Comparison of ENCODE assay signal across 20 cellular contexts in genomic region chr19:15453906-15454305, GRCh38. TPM values are rescaled to one million over a fixed set of nuclear protein-coding genes. Genes with fewer than 3 reads are reported as not detected.
A peak's percentile ranks its signal among the peaks of the same experiment; 100 is the strongest.
DNase-seq lines count a peak whose midpoint lies in the region; ATAC-seq, FAIRE-seq and TF ChIP-seq lines count a peak whose summit lies in the region.
"Had no signal": no experiment of that assay in that cellular context is flagged by ENCODE, and none has a peak within 500 bp of the region (broad histone marks: within the 10 kb centered on the region; RNA-seq: fewer than 3 reads in every experiment).

No MANE protein-coding gene starts in this region.

- TF ChIP-seq POLR2A in K562 (conservative IDR thresholded peaks at IDR 0.05), result no peak

- H2BK12ac ChIP-seq in trophoblast cell (ENCODE audit: low read length), result no peak overlapping the region

- no peak for TF ChIP-seq RAD21 in K562 (CRISPR knock-in tag; conservative IDR thresholded peaks at IDR 0.05 in 1 of 2, IDR thresholded peaks at IDR 0.05 in 1 of 2)

- no peak overlapping the region for H2AFZ ChIP-seq in K562 (ENCODE audit: low read depth, low read length)
- H2AFZ ChIP-seq in trophoblast cell (ENCODE audit: insufficient read depth, low read length, poor library complexity), result no peak overlapping the region

- H3K9me1 ChIP-seq in K562 (ENCODE audit: control insufficient read depth, insufficient read depth, low read length), result no peaks in the 10 kb centered on the region

- 32% methylated on average over 6 of the region's 6 CpGs for WGBS in K562 (ENCODE audit: insufficient coverage, low coverage, missing lambda C conversion rate)
- WGBS in trophoblast cell (ENCODE audit: extremely low coverage, insufficient coverage, insufficient read length), result 100% methylated on average over 1 of the region's 6 CpGs

- no peaks in the 10 kb centered on the region for H3K9me3 ChIP-seq in CD4-positive, alpha-beta T cell (ENCODE audit: control insufficient read depth, low read length)
- no peaks in the 10 kb centered on the region for H3K9me3 ChIP-seq in CD8-positive, alpha-beta memory T cell (ENCODE audit: low read length)
- no peaks in the 10 kb centered on the region for H3K9me3 ChIP-seq in K562 (replicated peaks; ENCODE audit: control insufficient read depth, insufficient read depth, low read depth, low read length)
- H3K9me3 ChIP-seq in trophoblast cell (ENCODE audit: insufficient read depth, low read depth, low read length), result peaks cover 29% of the 10 kb centered on the region
- H3K9me3 ChIP-seq: colonic mucosa had no signal

- CTCF ChIA-PET in CD4-positive, alpha-beta T cell (lab: Charles Lee), result no interaction called here
- CTCF ChIA-PET in CD8-positive, alpha-beta memory T cell (lab: Charles Lee), result interaction anchor here (2.5 to 4.3 kb wide), 2 partner anchors 9 to 35 kb away, joined by 9 to 23 read pairs; partner anchors contain the start of gene AKAP8L
- CTCF ChIA-PET in K562 (lab: Yijun Ruan, JAX; ENCODE audit: low intra/inter-chr PET ratio), result no interaction called here

- H3K4me2 ChIP-seq in K562 (ENCODE audit: insufficient read depth, low read length) (no peak overlapping the region), trophoblast cell (ENCODE audit: low read length) (no peak overlapping the region)

- no TSS peak for BruUV-seq in K562 (replicated peaks; lab: Mats Ljungman, UMichigan)

- H4K91ac ChIP-seq in trophoblast cell (ENCODE audit: low read depth, low read length), result no peak overlapping the region

- no peaks in the 10 kb centered on the region for H3K27me3 Mint-ChIP-seq in CD4-positive, alpha-beta T cell
- H3K27me3 Mint-ChIP-seq in CD8-positive, alpha-beta memory T cell, result peaks cover 0 to 5% of the 10 kb centered on the region in 2 donors
- no peaks in the 10 kb centered on the region for H3K27me3 Mint-ChIP-seq in natural killer cell (ENCODE audit: low read depth in 2 of 2)

- no peak overlapping the region for H2BK120ac ChIP-seq in trophoblast cell (ENCODE audit: insufficient read depth, low read length, poor library complexity)

- TF ChIP-seq CTCF in CD4-positive, alpha-beta T cell (IDR thresholded peaks at IDR 0.05), result no peak
- no peak for TF ChIP-seq CTCF in K562 (IDR thresholded peaks at IDR 0.05 in 2 of 3, conservative IDR thresholded peaks at IDR 0.05 in 1 of 3; ENCODE audit: insufficient read depth in 2 of 3, low read depth in 1 of 3, low read length in 3 of 3)
- TF ChIP-seq CTCF in natural killer cell (IDR thresholded peaks at IDR 0.05), result no peak

- H3K9me3 Mint-ChIP-seq in CD4-positive, alpha-beta T cell, result no peaks in the 10 kb centered on the region
- no peaks in the 10 kb centered on the region for H3K9me3 Mint-ChIP-seq in CD8-positive, alpha-beta memory T cell
- no peaks in the 10 kb centered on the region for H3K9me3 Mint-ChIP-seq in natural killer cell

- intact Hi-C loops in CD4-positive, alpha-beta T cell (cut with DNase I, micrococcal nuclease), result loop anchor here in 1 of 2 experiments (5.0 kb wide), 1 partner anchor 37 kb away; the partner anchor contains the start of gene AKAP8L
- intact Hi-C loops in K562 (cut with micrococcal nuclease), result no loop called here
- intact Hi-C loops in natural killer cell (cut with micrococcal nuclease), result no loop called here
- intact Hi-C loops in Right ventricle myocardium superior (cut with DNase I), result loop anchor here (5.0 kb wide), 1 partner anchor 103 kb away; no protein-coding TSS in a partner anchor

- TF ChIP-seq EP300 in K562 (IDR thresholded peaks at IDR 0.05; ENCODE audit: low read length), result no peak

- H4K12ac ChIP-seq in trophoblast cell (ENCODE audit: low read depth, low read length), result no peak overlapping the region

- H3K4me3 ChIP-seq in CD8-positive, alpha-beta memory T cell (ENCODE audit: low read length), result no peak overlapping the region
- H3K4me3 ChIP-seq in K562 (no peak overlapping the region), trophoblast cell (ENCODE audit: low read depth, low read length) (no peak overlapping the region)

- H3K4ac ChIP-seq in trophoblast cell (ENCODE audit: low read depth, low read length), result no peak overlapping the region

- H4K8ac ChIP-seq in trophoblast cell (ENCODE audit: low read depth, low read length), result no peak overlapping the region

- H3K4me1 Mint-ChIP-seq in CD4-positive, alpha-beta T cell (ENCODE audit: low read depth), result peaks cover 30% of the 10 kb centered on the region
- peaks cover 24 to 41% (median 28%) of the 10 kb centered on the region in 3 donors for H3K4me1 Mint-ChIP-seq in CD8-positive, alpha-beta memory T cell
- H3K4me1 Mint-ChIP-seq in natural killer cell, result peaks cover 31 to 55% of the 10 kb centered on the region in 2 donors

- H3K36me3 Mint-ChIP-seq in CD4-positive, alpha-beta T cell (ENCODE audit: low read depth), result peaks cover 64% of the 10 kb centered on the region
- peaks cover 13 to 67% (median 15%) of the 10 kb centered on the region in 3 donors for H3K36me3 Mint-ChIP-seq in CD8-positive, alpha-beta memory T cell
- H3K36me3 Mint-ChIP-seq in natural killer cell, result no peaks in the 10 kb centered on the region

- H3K4me3 Mint-ChIP-seq in CD4-positive, alpha-beta T cell, result no peak overlapping the region
- H3K4me3 Mint-ChIP-seq in CD8-positive, alpha-beta memory T cell, result peak overlapping the region in 1 of 7 donors; percentile 74
- H3K4me3 Mint-ChIP-seq in natural killer cell, result no peak overlapping the region
- H3K4me3 Mint-ChIP-seq: CD4-positive, CD25-positive, alpha-beta regulatory T cell had no signal

- no peak overlapping the region for H3K18ac ChIP-seq in trophoblast cell (ENCODE audit: low read length)

- peak overlapping the region; percentile 21 for H3K27ac ChIP-seq in CD4-positive, alpha-beta T cell (ENCODE audit: low read depth, low read length)
- no peak overlapping the region for H3K27ac ChIP-seq in CD8-positive, alpha-beta memory T cell (ENCODE audit: low read depth, low read length)
- H3K27ac ChIP-seq in K562 (ENCODE audit: extremely low read depth, low read depth, low read length), result no peak overlapping the region
- no peak overlapping the region for H3K27ac ChIP-seq in trophoblast cell (ENCODE audit: low read depth, low read length)
- H3K27ac ChIP-seq: colonic mucosa, WERI-Rb-1 had no signal

- H3K27ac Mint-ChIP-seq in CD4-positive, alpha-beta T cell, result no peak overlapping the region
- peak overlapping the region in 6 of 8 donors; percentile 50 to 90 (median 70) for H3K27ac Mint-ChIP-seq in CD8-positive, alpha-beta memory T cell
- H3K27ac Mint-ChIP-seq in natural killer cell, result peak overlapping the region; percentile 63 to 73

- H3K4me1 ChIP-seq in CD8-positive, alpha-beta memory T cell (ENCODE audit: insufficient read depth, low read length), result peaks cover 12% of the 10 kb centered on the region
- H3K4me1 ChIP-seq in K562 (replicated peaks in 1 of 2; ENCODE audit: control insufficient read depth in 2 of 2, insufficient read depth in 2 of 2, low read length in 2 of 2) (peaks cover 25 to 55% of the 10 kb centered on the region in 2 experiments), trophoblast cell (ENCODE audit: control insufficient read depth in 1 of 2, insufficient read depth in 2 of 2, low read length in 2 of 2) (peaks cover 11 to 12% of the 10 kb centered on the region in 2 experiments)
- H3K4me1 ChIP-seq: colonic mucosa had no signal

- H3K23ac ChIP-seq in trophoblast cell (ENCODE audit: low read length), result no peak overlapping the region

- H3K27me3 ChIP-seq in CD4-positive, alpha-beta T cell (ENCODE audit: control insufficient read depth, insufficient read depth, low read length), result no peaks in the 10 kb centered on the region
- H3K27me3 ChIP-seq in CD8-positive, alpha-beta memory T cell (ENCODE audit: insufficient read depth, low read length, poor library complexity, severe bottlenecking), result no peaks in the 10 kb centered on the region
- H3K27me3 ChIP-seq in K562 (ENCODE audit: control insufficient read depth in 2 of 2, insufficient read depth in 2 of 2, low read length in 2 of 2) (no peaks in the 10 kb centered on the region), trophoblast cell (ENCODE audit: insufficient read depth, low read length) (peaks cover 42% of the 10 kb centered on the region)

- POLR2A ChIA-PET in CD4-positive, alpha-beta T cell (lab: Charles Lee), result interaction anchor here (1.5 to 1.6 kb wide), 3 partner anchors 9 to 74 kb away, joined by 5 to 11 read pairs (median 5); partner anchors contain the start of gene AKAP8
- POLR2A ChIA-PET in CD8-positive, alpha-beta memory T cell (lab: Charles Lee), result no interaction called here
- POLR2A ChIA-PET in K562 (lab: Yijun Ruan, JAX), result interaction anchor here (0.6 kb wide), 1 partner anchor 592 kb away, joined by 3 read pairs; no protein-coding TSS in a partner anchor

- H3K9ac ChIP-seq in K562 (ENCODE audit: insufficient read depth in 1 of 2, low read depth in 2 of 2, low read length in 2 of 2), result peak overlapping the region in 1 of 2 experiments; percentile 66; a peak in 1 of 4 replicates
- no peak overlapping the region for H3K9ac ChIP-seq in trophoblast cell (ENCODE audit: low read length)

- H2AK5ac ChIP-seq in trophoblast cell (ENCODE audit: low read length), result no peak overlapping the region

- H3K14ac ChIP-seq in trophoblast cell (ENCODE audit: low read length), result no peak overlapping the region

- H3K79me2 ChIP-seq in K562 (ENCODE audit: control insufficient read depth, insufficient read depth, low read length) (no peaks in the 10 kb centered on the region), trophoblast cell (ENCODE audit: control insufficient read depth, insufficient read depth, low read length, poor library complexity) (no peaks in the 10 kb centered on the region)

- in situ Hi-C loops in K562 (cut with MboI), result no loop called here
- in situ Hi-C loops in KBM-7 (cut with MboI; ENCODE audit: low pct_unique_long_range_greater_than_20kb, low sequenced_read_pairs), result no loop called here

- H2BK5ac ChIP-seq in trophoblast cell (ENCODE audit: low read depth, low read length, poor library complexity), result no peak overlapping the region

- no peaks in the 10 kb centered on the region for H3K79me1 ChIP-seq in trophoblast cell (ENCODE audit: low read length)

- ATAC-seq in CD4-positive, alpha-beta T cell (ENCODE audit: poor library complexity), result no peak
- ATAC-seq in K562 (no peak), natural killer cell (no peak), Right ventricle myocardium superior (ENCODE audit: poor library complexity) (no peak)

- no peak for DNase-seq in CD4-positive, alpha-beta T cell
- no peak for DNase-seq in CD8-positive, alpha-beta memory T cell
- DNase-seq in K562 (ENCODE audit: extremely low read depth in 1 of 4, low spot score in 3 of 4) (no peak), natural killer cell (no peak), Right ventricle myocardium superior (no peak), trophoblast cell (no peak), KBM-7 (no peak)
- DNase-seq: activated CD4-positive, alpha-beta T cell treated with anti-CD3 and anti-CD28 coated beads, Interleukin-2, amount 50 U/mL, for 4 hours; CD4-positive, CD25-positive, alpha-beta regulatory T cell; colonic mucosa; GDM1; KG1; kidney glomerular epithelial cell; mammary epithelial cell; NCI-H1436 treated with DMSO at 0.1 percent for 48 hours; NCI-H524 treated with DMSO at 0.1 percent for 48 hours; WERI-Rb-1 had no signal

- FAIRE-seq in K562 (lab: Jason Lieb, UNC), result no peak

- H4K20me1 ChIP-seq in K562 (replicated peaks; ENCODE audit: control insufficient read depth, insufficient read depth, low read length), result 0 out of 2 replicates have a peak, but pooled peaks cover 2% of the 10 kb centered on the region

- H3K36me3 ChIP-seq in CD8-positive, alpha-beta memory T cell (ENCODE audit: insufficient read depth, low read length), result peaks cover 38% of the 10 kb centered on the region
- H3K36me3 ChIP-seq in K562 (ENCODE audit: control insufficient read depth, insufficient read depth, low read length) (no peaks in the 10 kb centered on the region), trophoblast cell (ENCODE audit: control insufficient read depth in 1 of 2, insufficient read depth in 2 of 2, low read length in 2 of 2) (no peaks in the 10 kb centered on the region)
- H3K36me3 ChIP-seq: colonic mucosa, WERI-Rb-1 had no signal

RNA-seq across cellular contexts. Expression of gene WIZ, which starts 4.2 kb away (rescaled TPM):
- total RNA-seq in CD4-positive, alpha-beta T cell, result 10 to 100 TPM; 12.9 to 14.3 TPM
- total RNA-seq in CD8-positive, alpha-beta memory T cell, result 10 to 100 TPM; 28.9 to 31.2 TPM
- 1.8 TPM for polyA plus RNA-seq in CD8-positive, alpha-beta memory T cell
- total RNA-seq in K562 (2011; cell fraction: chromatin; rRNA removed; ENCODE audit: low replicate concordance), result 13.2 and 37.4 TPM in 2 replicates
- total RNA-seq in K562 (2011; cell fraction: nucleolus; rRNA removed), result 27.4 and 28.3 TPM in 2 replicates
- 20.2 and 22.8 TPM in 2 replicates for total RNA-seq in K562 (2011; cell fraction: nucleoplasm; rRNA removed)
- 13.9 and 16.0 TPM in 2 replicates for total RNA-seq in K562 (2014; rRNA removed)
- 1.1 and 1.3 TPM in 2 replicates for total RNA-seq in K562 (2014; rRNA removed; fragmentation: Illumina TruSeq; extraction: Trizol)
- total RNA-seq in K562 (2015; rRNA removed; fragmentation: Illumina TruSeq; extraction: Trizol), result 4.8 and 5.4 TPM in 2 replicates
- 32.7 and 37.5 TPM in 2 replicates for total RNA-seq in K562 (2021)
- polyA plus RNA-seq in K562 (2011; rRNA removed), result 3.7 and 4.7 TPM in 2 replicates
- polyA plus RNA-seq in K562 (2011; cell fraction: cytosol; rRNA removed), result 5.3 and 12.2 TPM in 2 replicates
- polyA plus RNA-seq in K562 (2011; cell fraction: nucleus; rRNA removed), result 16.0 and 33.9 TPM in 2 replicates
- 18.0 and 22.2 TPM in 2 replicates for polyA plus RNA-seq in K562 (2012)
- 9.4 and 22.9 TPM in 2 replicates for polyA plus RNA-seq in K562 (2014; fragmentation: Illumina TruSeq; extraction: Trizol)
- under 1 TPM; 0.06 to 0.08 TPM for polyA plus RNA-seq in K562 (2014; fragmentation: Nextera tagmentation; extraction: Ambion mirVana)
- 19.1 and 21.8 TPM in 2 replicates for polyA plus RNA-seq in K562 (2014; rRNA removed)
- polyA minus RNA-seq in K562 (2011; rRNA and poly(A)+ RNA removed), result 0.63 and 1.1 TPM in 2 replicates
- polyA minus RNA-seq in K562 (2011; cell fraction: cytosol; rRNA and poly(A)+ RNA removed), result 7.5 and 9.4 TPM in 2 replicates
- polyA minus RNA-seq in K562 (2011; cell fraction: nucleus; rRNA and poly(A)+ RNA removed), result 5.3 and 6.5 TPM in 2 replicates
- total RNA-seq in natural killer cell, result 10 to 100 TPM; 24.3 to 29.3 (median 24.4) TPM
- 21.9 TPM for total RNA-seq in Right ventricle myocardium superior
- polyA plus RNA-seq in trophoblast cell (2013), result 31.0 and 32.1 TPM in 2 replicates

RNA-seq across cellular contexts. Expression of gene RASAL3, which starts 10.4 kb away (rescaled TPM):
- 10 to 100 TPM; 91.8 to 92.8 TPM for total RNA-seq in CD4-positive, alpha-beta T cell
- 100 to 1,000 TPM; 120 to 125 TPM for total RNA-seq in CD8-positive, alpha-beta memory T cell
- 144 TPM for polyA plus RNA-seq in CD8-positive, alpha-beta memory T cell
- total RNA-seq in K562 (2011; cell fraction: chromatin; rRNA removed; ENCODE audit: low replicate concordance), result 0.35 TPM in 1 of 2 replicates, not detected in the other
- 0.13 TPM in 1 of 2 replicates, not detected in the other for total RNA-seq in K562 (2011; cell fraction: nucleolus; rRNA removed)
- total RNA-seq in K562 (2011; cell fraction: nucleoplasm; rRNA removed), result 2.5 TPM in 1 of 2 replicates, not detected in the other
- total RNA-seq in K562 (2014; rRNA removed) (0.04 TPM in 1 of 2 replicates, not detected in the other), K562 (2014; rRNA removed; fragmentation: Illumina TruSeq; extraction: Trizol) (not detected in 2 replicates), K562 (2015; rRNA removed; fragmentation: Illumina TruSeq; extraction: Trizol) (not detected in 2 replicates), K562 (2021) (0.44 and 0.87 TPM in 2 replicates), natural killer cell (100 to 1,000 TPM; 217 to 283 (median 224) TPM), Right ventricle myocardium superior (0.65 TPM)
- polyA plus RNA-seq in K562 (2011; rRNA removed) (not detected in 2 replicates), K562 (2014; fragmentation: Illumina TruSeq; extraction: Trizol) (not detected in 2 replicates), K562 (2014; fragmentation: Nextera tagmentation; extraction: Ambion mirVana) (not detected), K562 (2014; rRNA removed) (0.07 TPM in 1 of 2 replicates, not detected in the other)
- 0.01 TPM in 1 of 2 replicates, not detected in the other for polyA plus RNA-seq in K562 (2011; cell fraction: cytosol; rRNA removed)
- 0.04 and 0.16 TPM in 2 replicates for polyA plus RNA-seq in K562 (2011; cell fraction: nucleus; rRNA removed)
- 0.08 and 0.16 TPM in 2 replicates for polyA plus RNA-seq in K562 (2012)
- not detected in 2 replicates for polyA minus RNA-seq in K562 (2011; rRNA and poly(A)+ RNA removed)
- polyA minus RNA-seq in K562 (2011; cell fraction: cytosol; rRNA and poly(A)+ RNA removed), result not detected in 2 replicates
- polyA minus RNA-seq in K562 (2011; cell fraction: nucleus; rRNA and poly(A)+ RNA removed), result not detected in 2 replicates
- polyA plus RNA-seq in trophoblast cell (2013), result 0.01 TPM in 1 of 2 replicates, not detected in the other
- total RNA-seq: fibroblast of lung, mammary epithelial cell, SK-MEL-5 had no signal
- polyA plus RNA-seq: fibroblast of lung, mammary epithelial cell had no signal

RNA-seq across cellular contexts. Expression of gene PGLYRP2, which starts 25.4 kb away (rescaled TPM):
- total RNA-seq in CD4-positive, alpha-beta T cell, result not detected
- under 1 TPM in 1 of 2 experiments, not detected in 1; 0.13 TPM for total RNA-seq in CD8-positive, alpha-beta memory T cell
- 0.49 TPM for polyA plus RNA-seq in CD8-positive, alpha-beta memory T cell
- not detected in 2 replicates for total RNA-seq in K562 (2011; cell fraction: chromatin; rRNA removed; ENCODE audit: low replicate concordance)
- total RNA-seq in K562 (2011; cell fraction: nucleolus; rRNA removed), result not detected in 2 replicates
- not detected in 2 replicates for total RNA-seq in K562 (2011; cell fraction: nucleoplasm; rRNA removed)
- total RNA-seq in K562 (2014; rRNA removed) (not detected in 2 replicates), K562 (2014; rRNA removed; fragmentation: Illumina TruSeq; extraction: Trizol) (not detected in 2 replicates), K562 (2015; rRNA removed; fragmentation: Illumina TruSeq; extraction: Trizol) (not detected in 2 replicates), K562 (2021) (not detected in 2 replicates), natural killer cell (under 1 TPM in 2 of 3 donors, not detected in 1; 0.21 to 0.28 TPM), Right ventricle myocardium superior (not detected)
- polyA plus RNA-seq in K562 (2011; rRNA removed) (not detected in 2 replicates), K562 (2014; fragmentation: Illumina TruSeq; extraction: Trizol) (not detected in 2 replicates), K562 (2014; fragmentation: Nextera tagmentation; extraction: Ambion mirVana) (not detected), K562 (2014; rRNA removed) (not detected in 2 replicates)
- not detected in 2 replicates for polyA plus RNA-seq in K562 (2011; cell fraction: cytosol; rRNA removed)
- polyA plus RNA-seq in K562 (2011; cell fraction: nucleus; rRNA removed), result not detected in 2 replicates
- not detected in 2 replicates for polyA plus RNA-seq in K562 (2012)
- polyA minus RNA-seq in K562 (2011; rRNA and poly(A)+ RNA removed), result not detected in 2 replicates
- polyA minus RNA-seq in K562 (2011; cell fraction: cytosol; rRNA and poly(A)+ RNA removed), result not detected in 2 replicates
- polyA minus RNA-seq in K562 (2011; cell fraction: nucleus; rRNA and poly(A)+ RNA removed), result not detected in 2 replicates
- polyA plus RNA-seq in trophoblast cell (2013), result not detected in 2 replicates
- total RNA-seq: CD4-positive, CD25-positive, alpha-beta regulatory T cell; colonic mucosa; fibroblast of lung; mammary epithelial cell; SK-MEL-5; T-helper 2 cell treated with Interferon-gamma antibody and Interleukin-4, amounts not matched to agents 100 ng/mL and 5 ng/mL, for 36 hours had no signal
- polyA plus RNA-seq: fibroblast of lung, mammary epithelial cell had no signal

RNA-seq across cellular contexts. Expression of gene AKAP8L, which starts 35.1 kb away (rescaled TPM):
- 100 to 1,000 TPM; 157 to 162 TPM for total RNA-seq in CD4-positive, alpha-beta T cell
- total RNA-seq in CD8-positive, alpha-beta memory T cell, result 10 to 100 TPM; 74.5 to 74.9 TPM
- 69.8 TPM for polyA plus RNA-seq in CD8-positive, alpha-beta memory T cell
- total RNA-seq in K562 (2011; cell fraction: chromatin; rRNA removed; ENCODE audit: low replicate concordance), result 365 and 641 TPM in 2 replicates
- 279 and 316 TPM in 2 replicates for total RNA-seq in K562 (2011; cell fraction: nucleolus; rRNA removed)
- total RNA-seq in K562 (2011; cell fraction: nucleoplasm; rRNA removed), result 296 and 300 TPM in 2 replicates
- total RNA-seq in K562 (2014; rRNA removed) (108 and 121 TPM in 2 replicates), K562 (2014; rRNA removed; fragmentation: Illumina TruSeq; extraction: Trizol) (61.1 and 65.5 TPM in 2 replicates), K562 (2015; rRNA removed; fragmentation: Illumina TruSeq; extraction: Trizol) (66.6 and 70.7 TPM in 2 replicates), K562 (2021) (107 and 116 TPM in 2 replicates), natural killer cell (100 to 1,000 TPM; 144 to 174 (median 173) TPM), Right ventricle myocardium superior (74.5 TPM)
- polyA plus RNA-seq in K562 (2011; rRNA removed) (56.8 and 95.7 TPM in 2 replicates), K562 (2014; fragmentation: Illumina TruSeq; extraction: Trizol) (75.8 and 84.0 TPM in 2 replicates), K562 (2014; fragmentation: Nextera tagmentation; extraction: Ambion mirVana) (1 to 10 TPM; 2.4 to 7.0 TPM), K562 (2014; rRNA removed) (92.5 and 111 TPM in 2 replicates)
- 40.7 and 50.0 TPM in 2 replicates for polyA plus RNA-seq in K562 (2011; cell fraction: cytosol; rRNA removed)
- 617 and 798 TPM in 2 replicates for polyA plus RNA-seq in K562 (2011; cell fraction: nucleus; rRNA removed)
- 66.2 and 79.9 TPM in 2 replicates for polyA plus RNA-seq in K562 (2012)
- 60.0 and 69.5 TPM in 2 replicates for polyA minus RNA-seq in K562 (2011; rRNA and poly(A)+ RNA removed)
- 41.5 and 61.7 TPM in 2 replicates for polyA minus RNA-seq in K562 (2011; cell fraction: cytosol; rRNA and poly(A)+ RNA removed)
- 85.4 and 122 TPM in 2 replicates for polyA minus RNA-seq in K562 (2011; cell fraction: nucleus; rRNA and poly(A)+ RNA removed)
- polyA plus RNA-seq in trophoblast cell (2013), result 92.6 and 94.5 TPM in 2 replicates

RNA-seq across cellular contexts. Expression of gene CYP4F22, which starts 54.4 kb away (rescaled TPM):
- total RNA-seq in CD4-positive, alpha-beta T cell, result under 1 TPM; 0.19 to 0.28 TPM
- total RNA-seq in CD8-positive, alpha-beta memory T cell, result under 1 TPM; 0.71 to 0.79 TPM
- polyA plus RNA-seq in CD8-positive, alpha-beta memory T cell, result 5.1 TPM
- total RNA-seq in K562 (2011; cell fraction: chromatin; rRNA removed; ENCODE audit: low replicate concordance), result not detected in 2 replicates
- total RNA-seq in K562 (2011; cell fraction: nucleolus; rRNA removed), result not detected in 2 replicates
- not detected in 2 replicates for total RNA-seq in K562 (2011; cell fraction: nucleoplasm; rRNA removed)
- not detected in 2 replicates for total RNA-seq in K562 (2014; rRNA removed)
- not detected in 2 replicates for total RNA-seq in K562 (2014; rRNA removed; fragmentation: Illumina TruSeq; extraction: Trizol)
- total RNA-seq in K562 (2015; rRNA removed; fragmentation: Illumina TruSeq; extraction: Trizol), result not detected in 2 replicates
- not detected in 2 replicates for total RNA-seq in K562 (2021)
- polyA plus RNA-seq in K562 (2011; rRNA removed), result not detected in 2 replicates
- not detected in 2 replicates for polyA plus RNA-seq in K562 (2011; cell fraction: cytosol; rRNA removed)
- polyA plus RNA-seq in K562 (2011; cell fraction: nucleus; rRNA removed), result not detected in 2 replicates
- polyA plus RNA-seq in K562 (2012), result not detected in 2 replicates
- polyA plus RNA-seq in K562 (2014; fragmentation: Illumina TruSeq; extraction: Trizol), result not detected in 2 replicates
- not detected for polyA plus RNA-seq in K562 (2014; fragmentation: Nextera tagmentation; extraction: Ambion mirVana)
- polyA plus RNA-seq in K562 (2014; rRNA removed), result not detected in 2 replicates
- polyA minus RNA-seq in K562 (2011; rRNA and poly(A)+ RNA removed), result not detected in 2 replicates
- polyA minus RNA-seq in K562 (2011; cell fraction: cytosol; rRNA and poly(A)+ RNA removed), result not detected in 2 replicates
- not detected in 2 replicates for polyA minus RNA-seq in K562 (2011; cell fraction: nucleus; rRNA and poly(A)+ RNA removed)
- 1 to 10 TPM; 2.2 to 3.1 (median 2.6) TPM for total RNA-seq in natural killer cell
- total RNA-seq in Right ventricle myocardium superior, result not detected
- polyA plus RNA-seq in trophoblast cell (2013), result 0.51 and 0.52 TPM in 2 replicates
- total RNA-seq: CD4-positive, CD25-positive, alpha-beta regulatory T cell; fibroblast of lung; mammary epithelial cell; SK-MEL-5 had no signal
- polyA plus RNA-seq: fibroblast of lung had no signal

Comparison
In these comparisons a context has a peak if more than half of its experiments do, and no peak if none do; other contexts are left out.
1. RNA of gene RASAL3, which starts 10.4 kb away (total RNA-seq): 217 to 283 TPM in natural killer cell, 120 to 125 TPM in CD8-positive, alpha-beta memory T cell and 91.8 to 92.8 TPM in CD4-positive, alpha-beta T cell; 0.65 TPM in Right ventricle myocardium superior (single experiment) and 0.04 to 2.5 TPM in K562; every median in the first group is over 10 times any median in the second.